In the genomic region with DNA sequence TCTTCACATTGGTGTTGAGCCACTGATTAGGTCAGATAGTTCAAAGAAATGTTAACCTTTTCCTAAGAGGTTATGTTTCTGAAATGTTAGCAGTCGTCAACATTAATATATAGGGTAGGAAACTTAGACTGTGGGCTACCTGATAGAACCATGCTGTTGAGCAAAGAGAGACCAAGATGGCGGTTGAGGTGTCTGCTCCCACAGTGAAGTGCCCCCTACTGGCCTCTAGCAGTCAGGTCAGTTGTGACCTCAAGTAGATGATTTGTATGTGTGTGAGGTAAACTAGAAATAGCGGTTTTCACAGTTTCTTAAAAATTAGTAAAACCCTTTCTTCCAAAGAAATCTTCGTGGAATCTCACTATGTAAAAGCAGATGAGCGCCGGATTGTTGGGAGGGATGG, we compare ENCODE assay signal across 16 cellular contexts. TPM values are rescaled to one million over a fixed set of nuclear protein-coding genes. Genes with fewer than 3 reads are reported as not detected.
DNase-seq lines count a peak whose midpoint lies in the region; ATAC-seq, FAIRE-seq and TF ChIP-seq lines count a peak whose summit lies in the region.
"Had no signal": no experiment of that assay in that cellular context is flagged by ENCODE, and none has a peak within 500 bp of the region (broad histone marks: within the 10 kb centered on the region; RNA-seq: fewer than 3 reads in every experiment).

No MANE protein-coding gene starts in this region.

- no peaks in the 10 kb centered on the region for H3K79me1 ChIP-seq in H9 (ENCODE audit: insufficient read depth, low read depth, low read length, poor library complexity, severe bottlenecking)

- no peak overlapping the region for H2AFZ ChIP-seq in H9 (ENCODE audit: low read length)

- peaks cover 0 to 7% of the 10 kb centered on the region in 2 experiments; a peak in 2 of 4 replicates for H3K4me1 Mint-ChIP-seq in H9
- H3K4me1 Mint-ChIP-seq in Calu3 (ENCODE audit: low read depth, unreplicated experiment) = no peaks in the 10 kb centered on the region

- H3K18ac ChIP-seq in H9 (ENCODE audit: insufficient read length, low read depth, low read length) = no peak overlapping the region

- H3T11ph ChIP-seq in H9 (ENCODE audit: low read length) = no peak overlapping the region

- ATAC-seq in HG03159 (IDR thresholded peaks at IDR 0.05; ENCODE audit: unreplicated experiment) = no peak
- ATAC-seq in omental fat pad (ENCODE audit: low FRiP score) = no peak

- no peaks in the 10 kb centered on the region for H3K9me3 Mint-ChIP-seq in H9
- H3K9me3 Mint-ChIP-seq in Calu3 (ENCODE audit: low read depth, unreplicated experiment) = no peaks in the 10 kb centered on the region
- H3K9me3 Mint-ChIP-seq: stimulated activated naive CD8-positive, alpha-beta T cell treated with anti-CD3 and anti-CD28 coated beads, Interleukin-15, Interleukin-2, amounts not matched to agents 100 ng/mL and 50 ng/mL, for 24 hours had no signal

- H3K56ac ChIP-seq in H9 (ENCODE audit: insufficient read length, low read depth, low read length) = no peak overlapping the region

- CTCF ChIA-PET in Calu3 (lab: Charles Lee) = no interaction called here

- H3K4ac ChIP-seq in H9 (ENCODE audit: low read depth, low read length) = no peak overlapping the region

- H3K27me3 Mint-ChIP-seq in H9 (ENCODE audit: low read depth) (no peaks in the 10 kb centered on the region), Calu3 (ENCODE audit: unreplicated experiment) (no peaks in the 10 kb centered on the region)
- H3K27me3 Mint-ChIP-seq: stimulated activated naive CD8-positive, alpha-beta T cell treated with anti-CD3 and anti-CD28 coated beads, Interleukin-15, Interleukin-2, amounts not matched to agents 100 ng/mL and 50 ng/mL, for 24 hours had no signal

- H3K27ac Mint-ChIP-seq in H9 (no peak overlapping the region), Calu3 (ENCODE audit: unreplicated experiment) (no peak overlapping the region)
- H3K27ac Mint-ChIP-seq: stimulated activated naive CD8-positive, alpha-beta T cell treated with anti-CD3 and anti-CD28 coated beads, Interleukin-15, Interleukin-2, amounts not matched to agents 100 ng/mL and 50 ng/mL, for 24 hours had no signal

- no peak overlapping the region for H2BK5ac ChIP-seq in H9 (ENCODE audit: insufficient read length, low read length)

- H4K20me1 ChIP-seq in H9 (ENCODE audit: control insufficient read depth, insufficient read depth, insufficient read length) = no peaks in the 10 kb centered on the region

- no peak overlapping the region for H3K23ac ChIP-seq in H9 (ENCODE audit: insufficient read length, low read depth, low read length)

- H3K14ac ChIP-seq in H9 (ENCODE audit: insufficient read depth, low read length) = no peak overlapping the region

- no CpG with 5 or more reads among the region's 6 CpGs for whole genome bisulfite sequencing in H9 (ENCODE audit: extremely low coverage, insufficient read length, low lambda C conversion rate)

- no peaks in the 10 kb centered on the region for H3K23me2 ChIP-seq in H9 (ENCODE audit: insufficient read length, low read depth, low read length, poor library complexity, severe bottlenecking)

- no peak overlapping the region for H3K4me2 ChIP-seq in H9 (ENCODE audit: insufficient read depth, insufficient read length, low read length)

- H3K9ac ChIP-seq in H9 (ENCODE audit: extremely low read depth, insufficient read length, low read length) = no peak overlapping the region

- TF ChIP-seq CTCF in C4-2B (conservative IDR thresholded peaks at IDR 0.05) (peak; percentile 31), H9 (conservative IDR thresholded peaks at IDR 0.05) (peak; percentile 74), WI38 (IDR thresholded peaks at IDR 0.05; ENCODE audit: low read depth, low read length) (peak; percentile 20; the same call in 1 of the 2 replicates), omental fat pad (IDR thresholded peaks at IDR 0.05) (no peak), Calu3 (IDR thresholded peaks at IDR 0.05; ENCODE audit: unreplicated experiment) (no peak)

- H2AK5ac ChIP-seq in H9 (ENCODE audit: insufficient read length, low read length) = no peak overlapping the region

- intact Hi-C loops in Calu3 (cut with micrococcal nuclease; ENCODE audit: unreplicated experiment) = no loop called here

- no peak overlapping the region for H2BK20ac ChIP-seq in H9 (ENCODE audit: low read depth, low read length, poor library complexity, severe bottlenecking)

- H3K27ac ChIP-seq in C4-2B = no peak overlapping the region
- no peak overlapping the region for H3K27ac ChIP-seq in H9 (ENCODE audit: insufficient read length, low read depth, low read length)
- H3K27ac ChIP-seq: adrenal gland, epithelial cell of prostate, neutrophil had no signal

- no peak for FAIRE-seq in GM12891 (lab: Jason Lieb, UNC)

- no peaks in the 10 kb centered on the region for H3K4me1 ChIP-seq in H9 (ENCODE audit: insufficient read depth, low read length)
- H3K4me1 ChIP-seq: adrenal gland had no signal

- H2BK120ac ChIP-seq in H9 (ENCODE audit: low read depth, low read length, poor library complexity, severe bottlenecking) = no peak overlapping the region

- H4K8ac ChIP-seq in H9 (replicated peaks; ENCODE audit: insufficient read length, low read depth, low read length) = no peak overlapping the region

- no peaks in the 10 kb centered on the region for H3K79me2 ChIP-seq in H9 (ENCODE audit: insufficient read depth, low read length)

- no peak overlapping the region for H3K4me3 Mint-ChIP-seq in H9
- no peak overlapping the region for H3K4me3 Mint-ChIP-seq in Calu3 (ENCODE audit: low read depth, unreplicated experiment)
- H3K4me3 Mint-ChIP-seq: stimulated activated naive CD8-positive, alpha-beta T cell treated with anti-CD3 and anti-CD28 coated beads, Interleukin-15, Interleukin-2, amounts not matched to agents 100 ng/mL and 50 ng/mL, for 24 hours had no signal

- H4K5ac ChIP-seq in H9 (ENCODE audit: insufficient read length, low read depth, low read length) = no peak overlapping the region

- H4K91ac ChIP-seq in H9 (ENCODE audit: insufficient read length, low read depth, low read length) = no peak overlapping the region

- no peak for TF ChIP-seq POLR2A in GM12891 (IDR thresholded peaks at IDR 0.05; ENCODE audit: low read depth, low read length)

- no peak overlapping the region for H2BK15ac ChIP-seq in H9 (ENCODE audit: low read depth, low read length)

- H3K27me3 ChIP-seq in H9 (ENCODE audit: insufficient read depth, low read length) = no peaks in the 10 kb centered on the region
- H3K27me3 ChIP-seq: adrenal gland, neutrophil had no signal

- no peaks in the 10 kb centered on the region for H3K9me3 ChIP-seq in H9 (ENCODE audit: control insufficient read depth, low read depth, low read length)
- H3K9me3 ChIP-seq: adrenal gland, neutrophil had no signal

- no peak overlapping the region for H2BK12ac ChIP-seq in H9 (ENCODE audit: insufficient read length, low read depth, low read length)

- BruUV-seq in Calu3 (replicated peaks; lab: Mats Ljungman, UMichigan) = no TSS peak

- peaks cover 30 to 42% (median 32%) of the 10 kb centered on the region in 3 experiments; a peak in 6 of 7 replicates for H3K36me3 Mint-ChIP-seq in H9 (ENCODE audit: insufficient read depth in 1 of 3, low read depth in 3 of 3)
- peaks cover 7% of the 10 kb centered on the region for H3K36me3 Mint-ChIP-seq in Calu3 (ENCODE audit: insufficient read depth, unreplicated experiment)

- DNase-seq in H9 = no peak
- DNase-seq in iPS-NIHi7 (ENCODE audit: extremely low spot score) = peak; percentile 56
- DNase-seq in GM12891 (ENCODE audit: insufficient read length, low spot score) = no peak
- no peak for DNase-seq in omental fat pad (ENCODE audit: low spot score)
- DNase-seq in Calu3 = no peak
- DNase-seq: adrenal gland; IMR-90; islet precursor cell; stimulated activated CD4-positive, alpha-beta T cell treated with anti-CD3 and anti-CD28 coated beads, Interleukin-2, amount 100 ng/mL, for 24 hours; T-helper 2 cell had no signal

- no peak overlapping the region for H3K4me3 ChIP-seq in WI38 (ENCODE audit: low read depth, low read length)
- H3K4me3 ChIP-seq: adrenal gland had no signal

TF ChIP-seq in GM12891, 5 proteins besides CTCF, POLR2A, EP300 and RAD21:
- TF ChIP-seq SPI1 (IDR thresholded peaks at IDR 0.05; ENCODE audit: low read depth, low read length) = no peak
- no peak for TF ChIP-seq POLR2AphosphoS5 (IDR thresholded peaks at IDR 0.05; ENCODE audit: low read depth, low read length)
- TF ChIP-seq PAX5 (IDR thresholded peaks at IDR 0.05; ENCODE audit: insufficient read depth, low read length, severe bottlenecking) = no peak
- TF ChIP-seq POU2F2 (IDR thresholded peaks at IDR 0.05; ENCODE audit: low read depth, low read length) = no peak
- TF ChIP-seq TAF1 (IDR thresholded peaks at IDR 0.05; ENCODE audit: low read depth, low read length) = no peak
TF ChIP-seq in GM12891: peak in this region for 0.

RNA-seq across cellular contexts. Expression of gene MTHFD1L, which starts 40.3 kb away (rescaled TPM):
- total RNA-seq in H9 (2021) (85.2 and 90.2 TPM in 2 replicates), omental fat pad (10 to 100 TPM in 3 of 4 donors, 1 to 10 TPM in 1; 4.7 to 45.9 (median 24.0) TPM), Calu3 (2022) (37.2 and 47.8 TPM in 2 replicates)
- 42.2 TPM for polyA plus RNA-seq in GM12891 (2012; ENCODE audit: low read depth, missing spikeins)

Comparison
In these comparisons a context has a peak if more than half of its experiments do, and no peak if none do; other contexts are left out.
1. CTCF ChIP-seq: peak in C4-2B (single experiment), H9 (single experiment) and WI38 (single experiment); none in omental fat pad (0 of 3) and Calu3 (single experiment).